In the genomic region with DNA sequence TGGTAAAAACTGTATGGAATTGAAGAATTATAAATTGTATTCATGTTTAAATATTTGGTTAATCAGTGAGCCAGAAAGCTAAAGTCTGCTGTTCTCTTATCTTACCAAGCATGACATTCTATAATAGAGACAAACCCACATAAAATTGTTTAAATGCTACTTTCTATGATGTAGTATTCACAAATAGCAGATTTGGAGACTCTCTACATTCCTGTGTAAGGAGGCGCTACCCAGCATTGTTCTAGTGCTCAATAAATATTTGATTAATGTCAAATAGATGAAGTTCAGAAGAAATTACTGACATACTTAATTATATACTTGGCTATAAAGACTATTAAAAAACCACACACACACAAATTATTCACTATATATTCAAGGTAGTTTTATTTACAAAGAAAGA, we compare ENCODE assay signal across 13 cellular contexts. TPM values are rescaled to one million over a fixed set of nuclear protein-coding genes. Genes with fewer than 3 reads are reported as not detected.
DNase-seq lines count a peak whose midpoint lies in the region; ATAC-seq and TF ChIP-seq lines count a peak whose summit lies in the region.
"Had no signal": no experiment of that assay in that cellular context is flagged by ENCODE, and none has a peak within 500 bp of the region (broad histone marks: within the 10 kb centered on the region; RNA-seq: fewer than 3 reads in every experiment).

No MANE protein-coding gene starts in this region.

- H3K27ac Mint-ChIP-seq in MCF 10A (ENCODE audit: low read depth, unreplicated experiment): no peak overlapping the region
- no peak overlapping the region for H3K27ac Mint-ChIP-seq in stimulated activated naive B cell treated with anti-CD40 and anti-IgM and Interleukin-4, amounts not matched to agents 10 μg/mL and 1 μg/mL and 100 μg/mL, for 72 hours
- H3K27ac Mint-ChIP-seq: HFFc6 had no signal

- dilution Hi-C loops in mammary epithelial cell (cut with HindIII; ENCODE audit: low sequenced_read_pairs): no loop called here

- no peak overlapping the region for H3K4me3 ChIP-seq in mammary epithelial cell (replicated peaks in 1 of 3; ENCODE audit: insufficient read depth in 1 of 3, low read depth in 2 of 3, low read length in 3 of 3)
- H3K4me3 ChIP-seq in osteoblast (ENCODE audit: insufficient read depth, low read length): no peak overlapping the region
- H3K4me3 ChIP-seq: BLaER1 had no signal

- in situ Hi-C loops in mammary epithelial cell (cut with MboI; ENCODE audit: low sequenced_read_pairs in 2 of 2): no loop called here
- in situ Hi-C loops in GM13977 (cut with MboI; ENCODE audit: low pct_unique_long_range_greater_than_20kb, low sequenced_read_pairs, unreplicated experiment): no loop called here

- intact Hi-C loops in mammary epithelial cell (cut with micrococcal nuclease) (no loop called here), MCF 10A (cut with micrococcal nuclease) (no loop called here)

- peaks cover 18% of the 10 kb centered on the region for H3K4me1 Mint-ChIP-seq in MCF 10A (ENCODE audit: insufficient read depth, unreplicated experiment)
- peaks cover 6% of the 10 kb centered on the region in 2 donors for H3K4me1 Mint-ChIP-seq in stimulated activated naive B cell treated with anti-CD40 and anti-IgM and Interleukin-4, amounts not matched to agents 10 μg/mL and 1 μg/mL and 100 μg/mL, for 72 hours
- H3K4me1 Mint-ChIP-seq: CD8-positive, alpha-beta memory T cell had no signal

- CTCF ChIA-PET in mammary epithelial cell (lab: Charles Lee; ENCODE audit: low non-redundant PET) (no interaction called here), MCF 10A (lab: Yijun Ruan, JAX) (interaction anchor here (0.6 kb wide), 1 partner anchor 241 kb away, joined by 3 read pairs; no protein-coding TSS in a partner anchor)

- H2AFZ ChIP-seq in mammary epithelial cell (ENCODE audit: low read depth, low read length): no peak overlapping the region
- H2AFZ ChIP-seq in osteoblast (ENCODE audit: low read length): no peak overlapping the region

- no peak for DNase-seq in mammary epithelial cell
- DNase-seq in MCF 10A (ENCODE audit: unreplicated experiment): no peak
- peak; percentile 17 for DNase-seq in glomerular visceral epithelial cell (ENCODE audit: extremely low spot score)
- DNase-seq in osteoblast (ENCODE audit: insufficient read length, low spot score, missing footprints): no peak
- no peak for DNase-seq in stimulated activated naive B cell treated with anti-CD40 and anti-IgM and Interleukin-4, amounts not matched to agents 10 μg/mL and 1 μg/mL and 100 μg/mL, for 72 hours
- DNase-seq in GM13977 (ENCODE audit: low spot score): no peak
- DNase-seq in SW 1271 (lab: John Stamatoyannopoulos, UW): no peak
- DNase-seq: 8988T; AML-193; CD8-positive, alpha-beta memory T cell; DMS53 had no signal

- H3K27me3 Mint-ChIP-seq in MCF 10A (ENCODE audit: insufficient read depth, unreplicated experiment): no peaks in the 10 kb centered on the region
- H3K27me3 Mint-ChIP-seq in stimulated activated naive B cell treated with anti-CD40 and anti-IgM and Interleukin-4, amounts not matched to agents 10 μg/mL and 1 μg/mL and 100 μg/mL, for 72 hours: peaks cover 4% of the 10 kb centered on the region in 2 donors

- 92% methylated on average over 1 of the region's 1 CpG for WGBS in mammary epithelial cell (ENCODE audit: low coverage, missing lambda C conversion rate)

- TF ChIP-seq CTCF in mammary epithelial cell (conservative IDR thresholded peaks at IDR 0.05 in 1 of 2, IDR thresholded peaks at IDR 0.05 in 1 of 2; ENCODE audit: extremely low read depth in 1 of 2, insufficient read depth in 1 of 2, low read depth in 1 of 2, low read length in 2 of 2) (no peak), MCF 10A (IDR thresholded peaks at IDR 0.05; ENCODE audit: unreplicated experiment) (no peak), osteoblast (IDR thresholded peaks at IDR 0.05; ENCODE audit: extremely low read depth, low read depth, low read length) (no peak), GM13977 (IDR thresholded peaks at IDR 0.05; ENCODE audit: extremely low read depth, insufficient read depth, missing control alignments) (no peak)

- H4K20me1 ChIP-seq in mammary epithelial cell (ENCODE audit: insufficient read depth, low read length): no peaks in the 10 kb centered on the region
- no peaks in the 10 kb centered on the region for H4K20me1 ChIP-seq in osteoblast (ENCODE audit: insufficient read depth, low read length)
- H4K20me1 ChIP-seq: BLaER1 had no signal

- peaks cover 12% of the 10 kb centered on the region for H3K4me1 ChIP-seq in mammary epithelial cell (ENCODE audit: insufficient read depth, low read length)
- H3K4me1 ChIP-seq in osteoblast (ENCODE audit: insufficient read depth, low read length): peaks cover 21% of the 10 kb centered on the region
- H3K4me1 ChIP-seq: BLaER1 had no signal

- no peaks in the 10 kb centered on the region for H3K9me3 ChIP-seq in mammary epithelial cell (replicated peaks; ENCODE audit: insufficient read depth, low read length)
- no peaks in the 10 kb centered on the region for H3K9me3 ChIP-seq in osteoblast (ENCODE audit: low read depth, low read length)
- H3K9me3 ChIP-seq: BLaER1 had no signal

- no peak for ATAC-seq in stimulated activated naive B cell treated with anti-CD40 and anti-IgM and Interleukin-4, amounts not matched to agents 10 μg/mL and 1 μg/mL and 100 μg/mL, for 72 hours (replicated peaks)

- no peak overlapping the region for H3K9ac ChIP-seq in mammary epithelial cell (ENCODE audit: insufficient read depth, low read length)
- H3K9ac ChIP-seq: BLaER1 had no signal

- H3K27me3 ChIP-seq in mammary epithelial cell (ENCODE audit: insufficient read depth, low read length) (no peaks in the 10 kb centered on the region), osteoblast (ENCODE audit: insufficient read depth, low read length) (no peaks in the 10 kb centered on the region)
- H3K27me3 ChIP-seq: BLaER1 had no signal

- H3K36me3 Mint-ChIP-seq in MCF 10A (ENCODE audit: insufficient read depth, unreplicated experiment): no peaks in the 10 kb centered on the region
- H3K36me3 Mint-ChIP-seq in stimulated activated naive B cell treated with anti-CD40 and anti-IgM and Interleukin-4, amounts not matched to agents 10 μg/mL and 1 μg/mL and 100 μg/mL, for 72 hours: no peaks in the 10 kb centered on the region
- H3K36me3 Mint-ChIP-seq: CD8-positive, alpha-beta memory T cell had no signal

- peaks cover 24% of the 10 kb centered on the region for H3K79me2 ChIP-seq in mammary epithelial cell (ENCODE audit: insufficient read depth, low read length)
- peaks cover 37% of the 10 kb centered on the region for H3K79me2 ChIP-seq in osteoblast (ENCODE audit: insufficient read depth, low read length)

- no peaks in the 10 kb centered on the region for H3K36me3 ChIP-seq in mammary epithelial cell (ENCODE audit: insufficient read depth, low read length)
- no peaks in the 10 kb centered on the region for H3K36me3 ChIP-seq in osteoblast (ENCODE audit: insufficient read depth, low read length)
- H3K36me3 ChIP-seq: BLaER1 had no signal

- POLR2A ChIA-PET in MCF 10A (lab: Yijun Ruan, JAX): interaction anchor here (0.6 kb wide), 1 partner anchor 46 kb away, joined by 3 read pairs; no protein-coding TSS in a partner anchor

- peak overlapping the region; percentile 81 for H3K27ac ChIP-seq in mammary epithelial cell (ENCODE audit: insufficient read depth, low read depth, low read length)
- peak overlapping the region; percentile 67 for H3K27ac ChIP-seq in osteoblast (ENCODE audit: low read depth, low read length)
- H3K27ac ChIP-seq: BLaER1 had no signal

- H3K4me2 ChIP-seq in mammary epithelial cell (ENCODE audit: insufficient read depth, low read depth, low read length) (no peak overlapping the region), osteoblast (ENCODE audit: insufficient read depth, low read length) (no peak overlapping the region)
- H3K4me2 ChIP-seq: BLaER1 had no signal

- H3K9me3 Mint-ChIP-seq in MCF 10A (ENCODE audit: unreplicated experiment): no peaks in the 10 kb centered on the region
- H3K9me3 Mint-ChIP-seq in stimulated activated naive B cell treated with anti-CD40 and anti-IgM and Interleukin-4, amounts not matched to agents 10 μg/mL and 1 μg/mL and 100 μg/mL, for 72 hours: no peaks in the 10 kb centered on the region
- H3K9me3 Mint-ChIP-seq: CD8-positive, alpha-beta memory T cell; HFFc6 had no signal

- BruUV-seq in mammary epithelial cell (replicated peaks; lab: Mats Ljungman, UMichigan) (no TSS peak), MCF 10A (replicated peaks; lab: Mats Ljungman, UMichigan) (no TSS peak)

- no peak overlapping the region for H3K4me3 Mint-ChIP-seq in MCF 10A (ENCODE audit: unreplicated experiment)
- no peak overlapping the region for H3K4me3 Mint-ChIP-seq in stimulated activated naive B cell treated with anti-CD40 and anti-IgM and Interleukin-4, amounts not matched to agents 10 μg/mL and 1 μg/mL and 100 μg/mL, for 72 hours
- H3K4me3 Mint-ChIP-seq: CD8-positive, alpha-beta memory T cell; HFFc6 had no signal

RNA-seq across cellular contexts. Expression of a gene that starts 49.8 kb away (rescaled TPM):
- 10 to 100 TPM in 1 of 2 donors, 1 to 10 TPM in 1; 7.5 to 22.2 TPM for total RNA-seq in mammary epithelial cell
- polyA plus RNA-seq in mammary epithelial cell: 8.7 TPM
- polyA minus RNA-seq in mammary epithelial cell: 58.4 TPM
- 28.0 and 31.4 TPM in 2 replicates for total RNA-seq in MCF 10A (2022)
- total RNA-seq in osteoblast: 31.5 and 31.8 TPM in 2 replicates
- polyA plus RNA-seq: CD8-positive, alpha-beta memory T cell had no signal

RNA-seq across cellular contexts. Expression of a gene that starts 50.1 kb away (rescaled TPM):
- total RNA-seq in mammary epithelial cell: 10 to 100 TPM; 18.9 to 36.0 TPM
- 11.8 TPM for polyA plus RNA-seq in mammary epithelial cell
- polyA minus RNA-seq in mammary epithelial cell: not detected
- total RNA-seq in MCF 10A (2022): 17.1 and 19.9 TPM in 2 replicates
- 58.6 and 69.8 TPM in 2 replicates for total RNA-seq in osteoblast
